In genomic region chr7:133252858-133253521, GRCh38 we compare ENCODE assay signal across 8 cellular contexts. TPM values are rescaled to one million over a fixed set of nuclear protein-coding genes. Genes with fewer than 3 reads are reported as not detected.
DNase-seq lines count a peak whose midpoint lies in the region; ATAC-seq lines count a peak whose summit lies in the region.

Gene EXOC4 (plus strand): TSS chr7:133253078.

- peak within 1 kb of the TSS in 1 of 2 experiments; percentile 91 for H3K14ac ChIP-seq in mesenchymal stem cell (ENCODE audit: low read length in 2 of 2)

- H3K4me3 ChIP-seq in NT2/D1 (ENCODE audit: insufficient read length, low read depth) = peak within 1 kb of the TSS; percentile 81
- H3K4me3 ChIP-seq in endocrine pancreas (ENCODE audit: control insufficient read depth, insufficient read depth, low read length) = peak within 1 kb of the TSS; percentile 88
- H3K4me3 ChIP-seq in mesenchymal stem cell (ENCODE audit: insufficient read depth in 1 of 2, low read depth in 1 of 2, low read length in 2 of 2) = peak within 1 kb of the TSS; percentile 89 to 98

- H2AK5ac ChIP-seq in mesenchymal stem cell (ENCODE audit: low read length, severe bottlenecking) = no peak within 1 kb of the TSS

- no peak within 1 kb of the TSS for H3K23ac ChIP-seq in mesenchymal stem cell (ENCODE audit: low read length in 2 of 2)

- H3K27me3 Mint-ChIP-seq in activated CD8-positive, alpha-beta memory T cell treated with anti-CD3 and anti-CD28 coated beads, Interleukin-2, amount 10 ng/mL, durations not matched to agents 7 days and 5 days = no peaks in the 10 kb centered on the region

- peak within 1 kb of the TSS; percentile 59 for H2AFZ ChIP-seq in mesenchymal stem cell (ENCODE audit: low read depth, low read length)

- no peaks in the 10 kb centered on the region for H3K9me3 Mint-ChIP-seq in activated CD8-positive, alpha-beta memory T cell treated with anti-CD3 and anti-CD28 coated beads, Interleukin-2, amount 10 ng/mL, durations not matched to agents 7 days and 5 days (ENCODE audit: low read depth)

- peak within 1 kb of the TSS; percentile 93 for H3K9ac ChIP-seq in NT2/D1 (ENCODE audit: insufficient read length, low read depth)
- peak within 1 kb of the TSS; percentile 96 for H3K9ac ChIP-seq in endocrine pancreas (ENCODE audit: control insufficient read depth, insufficient read depth, low read length)
- H3K9ac ChIP-seq in mesenchymal stem cell (ENCODE audit: low read length) = peak within 1 kb of the TSS; percentile 97

- H3K4me1 ChIP-seq in NT2/D1 (ENCODE audit: insufficient read depth, insufficient read length) = no peaks in the 10 kb centered on the region
- peaks cover 12% of the 10 kb centered on the region for H3K4me1 ChIP-seq in endocrine pancreas (ENCODE audit: control insufficient read depth, insufficient read depth, low read length)
- no peaks in the 10 kb centered on the region for H3K4me1 ChIP-seq in mesenchymal stem cell (ENCODE audit: control insufficient read depth, insufficient read depth, low read depth, low read length)

- H2BK12ac ChIP-seq in mesenchymal stem cell (ENCODE audit: low read length in 2 of 2) = no peak within 1 kb of the TSS

- H3K36me3 ChIP-seq in NT2/D1 (ENCODE audit: insufficient read depth, insufficient read length, low read length) (no peaks in the 10 kb centered on the region), endocrine pancreas (ENCODE audit: control insufficient read depth, insufficient read depth, low read length) (no peaks in the 10 kb centered on the region), mesenchymal stem cell (ENCODE audit: control insufficient read depth in 1 of 2, insufficient read depth in 2 of 2, low read depth in 1 of 2, low read length in 2 of 2) (no peaks in the 10 kb centered on the region)

- H3K36me3 Mint-ChIP-seq in activated CD8-positive, alpha-beta memory T cell treated with anti-CD3 and anti-CD28 coated beads, Interleukin-2, amount 10 ng/mL, durations not matched to agents 7 days and 5 days = peaks cover 17% of the 10 kb centered on the region

- H3K27ac ChIP-seq in mesenchymal stem cell (ENCODE audit: low read length, poor library complexity, severe bottlenecking) = peak within 1 kb of the TSS; percentile 44

- no peak within 1 kb of the TSS for H4K91ac ChIP-seq in mesenchymal stem cell (ENCODE audit: low read length)

- H4K8ac ChIP-seq in mesenchymal stem cell (ENCODE audit: low read length) = peak within 1 kb of the TSS; percentile 97

- WGBS in mesenchymal stem cell = 0% methylated on average over 20 of the region's 25 CpGs

- peak within 1 kb of the TSS; percentile 72 to 86 for H3K18ac ChIP-seq in mesenchymal stem cell (ENCODE audit: low read depth in 1 of 2, low read length in 2 of 2)

- peak within 1 kb of the TSS; percentile 82 for H2BK120ac ChIP-seq in mesenchymal stem cell (ENCODE audit: low read depth, low read length)

- H3K79me1 ChIP-seq in mesenchymal stem cell (replicated peaks; ENCODE audit: low read length, poor library complexity, severe bottlenecking) = peaks cover 13% of the 10 kb centered on the region

- H3K9me3 ChIP-seq in NT2/D1 (ENCODE audit: insufficient read depth, low read length) (0 out of 2 replicates have a peak, but pooled peaks cover 12% of the 10 kb centered on the region), endocrine pancreas (ENCODE audit: control insufficient read depth, low read length) (no peaks in the 10 kb centered on the region), mesenchymal stem cell (ENCODE audit: control insufficient read depth, low read length) (peaks cover 10% of the 10 kb centered on the region)

- ATAC-seq in GM21381 (IDR thresholded peaks at IDR 0.05; ENCODE audit: unreplicated experiment) = peak; percentile 97
- ATAC-seq in activated CD8-positive, alpha-beta memory T cell treated with anti-CD3 and anti-CD28 coated beads, Interleukin-2, amount 10 ng/mL, durations not matched to agents 7 days and 5 days = peak; percentile 100

- H2BK5ac ChIP-seq in mesenchymal stem cell (ENCODE audit: low read depth, low read length, poor library complexity, severe bottlenecking) = peak within 1 kb of the TSS; percentile 84

- CTCF ChIA-PET in activated CD8-positive, alpha-beta memory T cell treated with anti-CD3 and anti-CD28 coated beads, Interleukin-2, amount 10 ng/mL, durations not matched to agents 7 days and 5 days (lab: Charles Lee) = interaction anchor here (1.3 to 1.8 kb wide), 2 partner anchors 24 to 673 kb away, joined by 3 to 4 read pairs; no protein-coding TSS in a partner anchor

- peak within 1 kb of the TSS; percentile 62 to 63 for H3K4ac ChIP-seq in mesenchymal stem cell (ENCODE audit: low read depth in 1 of 2, low read length in 2 of 2)

- H3K4me3 Mint-ChIP-seq in activated CD8-positive, alpha-beta memory T cell treated with anti-CD3 and anti-CD28 coated beads, Interleukin-2, amount 10 ng/mL, durations not matched to agents 7 days and 5 days = peak within 1 kb of the TSS; percentile 90

- H3K27me3 ChIP-seq in NT2/D1 (ENCODE audit: insufficient read depth, insufficient read length) = no peaks in the 10 kb centered on the region
- H3K27me3 ChIP-seq in endocrine pancreas (ENCODE audit: control insufficient read depth, insufficient read depth, low read length) = no peaks in the 10 kb centered on the region
- H3K27me3 ChIP-seq in mesenchymal stem cell (ENCODE audit: control insufficient read depth in 1 of 2, insufficient read depth in 1 of 2, low read length in 2 of 2) = no peaks in the 10 kb centered on the region

- peak within 1 kb of the TSS; percentile 60 for H3K4me2 ChIP-seq in mesenchymal stem cell (ENCODE audit: low read length, poor library complexity, severe bottlenecking)

- H3K27ac Mint-ChIP-seq in activated CD8-positive, alpha-beta memory T cell treated with anti-CD3 and anti-CD28 coated beads, Interleukin-2, amount 10 ng/mL, durations not matched to agents 7 days and 5 days = peak within 1 kb of the TSS; percentile 88

- DNase-seq in COR-L47 (lab: John Stamatoyannopoulos, UW) = peak; percentile 97
- peak; percentile 5 to 97 (median 89) for DNase-seq in HUDEP-2 (lab: John Stamatoyannopoulos, UW; ENCODE audit: unreplicated experiment in 76 of 76)
- DNase-seq in NT2/D1 (ENCODE audit: low read depth, low spot score) = peak; percentile 97
- peak; percentile 96 for DNase-seq in activated CD8-positive, alpha-beta memory T cell treated with anti-CD3 and anti-CD28 coated beads, Interleukin-2, amount 10 ng/mL, durations not matched to agents 7 days and 5 days
- DNase-seq in mesenchymal stem cell = peak; percentile 98
- DNase-seq in stimulated activated CD8-positive, alpha-beta memory T cell treated with anti-CD3 and anti-CD28 coated beads, Interleukin-12 subunit alpha, Interleukin-12 subunit beta, amount 100 ng/mL, for 4 hours (ENCODE audit: low read depth) = peak; percentile 74

- H2BK15ac ChIP-seq in mesenchymal stem cell (ENCODE audit: low read depth, poor library complexity, severe bottlenecking) = peak within 1 kb of the TSS; percentile 98

- peaks cover 28% of the 10 kb centered on the region for H3K4me1 Mint-ChIP-seq in activated CD8-positive, alpha-beta memory T cell treated with anti-CD3 and anti-CD28 coated beads, Interleukin-2, amount 10 ng/mL, durations not matched to agents 7 days and 5 days

RNA-seq across cellular contexts. Expression of gene EXOC4, which starts in this region (rescaled TPM):
- 10 to 100 TPM; 68.6 to 88.3 TPM for total RNA-seq in activated CD8-positive, alpha-beta memory T cell treated with anti-CD3 and anti-CD28 coated beads, Interleukin-2, amount 10 ng/mL, durations not matched to agents 7 days and 5 days
- polyA plus RNA-seq in mesenchymal stem cell (2013, experiment 1 of 2) = 35.5 TPM
- polyA plus RNA-seq in mesenchymal stem cell (2013, experiment 2 of 2) = 34.1 TPM

Comparison
In these comparisons a context has a peak if more than half of its experiments do, and no peak if none do; other contexts are left out.
1. Peak in every context shown above with its lines: DNase-seq, ATAC-seq, H3K4me3 ChIP-seq and H3K27ac ChIP-seq.